In genomic region chr20:32168184-32168910, GRCh38 we compare ENCODE assay signal across 10 cellular contexts. TPM values are rescaled to one million over a fixed set of nuclear protein-coding genes. Genes with fewer than 3 reads are reported as not detected.
DNase-seq lines count a peak whose midpoint lies in the region; ATAC-seq and TF ChIP-seq lines count a peak whose summit lies in the region.
"Had no signal": no experiment of that assay in that cellular context is flagged by ENCODE, and none has a peak within 500 bp of the region (broad histone marks: within the 10 kb centered on the region; RNA-seq: fewer than 3 reads in every experiment).

No MANE protein-coding gene starts in this region.

- H3K4me3 Mint-ChIP-seq in CD8-positive, alpha-beta T cell = no peak overlapping the region
- no peak overlapping the region for H3K4me3 Mint-ChIP-seq in T-helper 17 cell

- H3K27ac ChIP-seq in CD8-positive, alpha-beta T cell (ENCODE audit: low read depth, low read length) = no peak overlapping the region
- no peak overlapping the region; the same call in 1 of the 2 replicates for H3K27ac ChIP-seq in HCT116 (ENCODE audit: low read depth, low read length)

- no TSS peak for BruUV-seq in HCT116 (replicated peaks; lab: Mats Ljungman, UMichigan)

- no peaks in the 10 kb centered on the region for H3K27me3 ChIP-seq in CD8-positive, alpha-beta T cell (ENCODE audit: insufficient read depth, low read length)
- H3K27me3 ChIP-seq in HCT116 (ENCODE audit: insufficient read depth, low read length) = no peaks in the 10 kb centered on the region

- H3K4me1 Mint-ChIP-seq in CD8-positive, alpha-beta T cell (ENCODE audit: low read depth) = no peaks in the 10 kb centered on the region
- H3K4me1 Mint-ChIP-seq in T-helper 17 cell = peaks cover 9% of the 10 kb centered on the region

- POLR2A ChIA-PET in CD8-positive, alpha-beta T cell (lab: Charles Lee) = no interaction called here
- POLR2A ChIA-PET in HCT116 (lab: Charles Lee) = no interaction called here

- H4K20me1 ChIP-seq in HCT116 (ENCODE audit: insufficient read depth) = no peaks in the 10 kb centered on the region

- peak overlapping the region; percentile 18 for H3K27ac Mint-ChIP-seq in CD8-positive, alpha-beta T cell
- peak overlapping the region; percentile 29 for H3K27ac Mint-ChIP-seq in T-helper 17 cell

- H3K36me3 ChIP-seq in CD8-positive, alpha-beta T cell (ENCODE audit: insufficient read depth, low read length) = no peaks in the 10 kb centered on the region
- peaks cover 10 to 14% of the 10 kb centered on the region in 2 experiments for H3K36me3 ChIP-seq in HCT116 (ENCODE audit: control insufficient read depth in 1 of 2, insufficient read depth in 2 of 2, low read length in 2 of 2)

- no peaks in the 10 kb centered on the region for H3K27me3 Mint-ChIP-seq in CD8-positive, alpha-beta T cell (ENCODE audit: low read depth)
- H3K27me3 Mint-ChIP-seq in T-helper 17 cell = no peaks in the 10 kb centered on the region

- no peak overlapping the region for H2AFZ ChIP-seq in HCT116 (ENCODE audit: low read depth, low read length, poor library complexity, severe bottlenecking)

- H3K36me3 Mint-ChIP-seq in CD8-positive, alpha-beta T cell = peaks cover 41% of the 10 kb centered on the region
- peaks cover 3% of the 10 kb centered on the region for H3K36me3 Mint-ChIP-seq in T-helper 17 cell (ENCODE audit: low read depth)

- no peaks in the 10 kb centered on the region for H3K9me2 ChIP-seq in HCT116 (ENCODE audit: insufficient read depth)

- CTCF ChIA-PET in CD8-positive, alpha-beta T cell (lab: Charles Lee) = no interaction called here
- CTCF ChIA-PET in HCT116 (lab: Charles Lee) = no interaction called here

- TF ChIP-seq POLR2A in HCT116 (IDR thresholded peaks at IDR 0.05; ENCODE audit: borderline replicate concordance, extremely low read depth, insufficient read depth, insufficient read length) = no peak

- no peak overlapping the region for H3K4me3 ChIP-seq in CD8-positive, alpha-beta T cell (ENCODE audit: low read depth, low read length)
- no peak overlapping the region for H3K4me3 ChIP-seq in HCT116 (replicated peaks in 1 of 2; ENCODE audit: low read depth in 1 of 2, low read length in 2 of 2)

- no peaks in the 10 kb centered on the region for H3K4me1 ChIP-seq in CD8-positive, alpha-beta T cell (ENCODE audit: insufficient read depth, low read length)
- peaks cover 9% of the 10 kb centered on the region in 2 experiments; a peak in 3 of 4 replicates for H3K4me1 ChIP-seq in HCT116 (ENCODE audit: control insufficient read depth in 1 of 2, insufficient read depth in 2 of 2, low read length in 2 of 2)

- H3K79me2 ChIP-seq in HCT116 (ENCODE audit: insufficient read depth, low read length) = no peaks in the 10 kb centered on the region

- DNase-seq in CD8-positive, alpha-beta T cell = no peak
- DNase-seq in HCT116 (ENCODE audit: low read depth, low spot score) (peak; percentile 3), T-helper 17 cell (no peak), left kidney (ENCODE audit: low read depth, low spot score) (peak; percentile 85), HUDEP-2 (lab: John Stamatoyannopoulos, UW; ENCODE audit: unreplicated experiment in 76 of 76) (no peak)
- DNase-seq in effector CD8-positive, alpha-beta T cell (lab: John Stamatoyannopoulos, UW) = no peak
- no peak for DNase-seq in activated T-cell treated with anti-CD3 and anti-CD28 coated beads, Interleukin-2, amount 50 U/mL, for 1 hour
- DNase-seq: MV-4-11, RPMI8226 had no signal

- H3K4me2 ChIP-seq in HCT116 (ENCODE audit: low read length) = peak overlapping the region; percentile 30

- ATAC-seq in CD8-positive, alpha-beta T cell = no peak
- peak; percentile 64 for ATAC-seq in HCT116
- ATAC-seq in T-helper 17 cell = no peak
- ATAC-seq in GM18909 (IDR thresholded peaks at IDR 0.05; ENCODE audit: poor library complexity, unreplicated experiment) = no peak

- TF ChIP-seq CTCF in CD8-positive, alpha-beta T cell (IDR thresholded peaks at IDR 0.05) = no peak
- no peak for TF ChIP-seq CTCF in HCT116 (IDR thresholded peaks at IDR 0.05 in 2 of 3, conservative IDR thresholded peaks at IDR 0.05 in 1 of 3; ENCODE audit: borderline replicate concordance in 1 of 3, insufficient read depth in 1 of 3, low read depth in 2 of 3, low read length in 2 of 3)

- intact Hi-C loops in CD8-positive, alpha-beta T cell (cut with DNase I, micrococcal nuclease) = no loop called here
- intact Hi-C loops in HCT116 (cut with micrococcal nuclease) = no loop called here

- no peak for TF ChIP-seq RAD21 in HCT116 (IDR thresholded peaks at IDR 0.05; ENCODE audit: low read depth)

- no peaks in the 10 kb centered on the region for H3K9me3 Mint-ChIP-seq in CD8-positive, alpha-beta T cell

- H3K9ac ChIP-seq in HCT116 (ENCODE audit: low read length) = no peak overlapping the region

- H3K9me3 ChIP-seq in CD8-positive, alpha-beta T cell (ENCODE audit: low read length) = no peaks in the 10 kb centered on the region
- H3K9me3 ChIP-seq in HCT116 (ENCODE audit: control insufficient read depth in 1 of 2, insufficient read depth in 1 of 2, low read depth in 1 of 2, low read length in 2 of 2) = no peaks in the 10 kb centered on the region
- H3K9me3 ChIP-seq in T-helper 17 cell (ENCODE audit: control insufficient read depth, low read length, poor library complexity, severe bottlenecking) = no peaks in the 10 kb centered on the region

- RAD21 ChIA-PET in HCT116 (lab: Charles Lee; ENCODE audit: low non-redundant PET in 1 of 2, low total read pairs in 2 of 2, uncharacterized antibody in 2 of 2, unreplicated experiment in 2 of 2) = no interaction called here

TF ChIP-seq in HCT116, 20 proteins besides CTCF, POLR2A, EP300 and RAD21:
- TF ChIP-seq SRF (IDR thresholded peaks at IDR 0.05; ENCODE audit: low read depth) (no peak), SP1 (IDR thresholded peaks at IDR 0.05; ENCODE audit: low read depth) (no peak), CEBPB (IDR thresholded peaks at IDR 0.05; ENCODE audit: low read depth) (no peak), ELF1 (IDR thresholded peaks at IDR 0.05; ENCODE audit: borderline replicate concordance, low read depth) (no peak), ZNF274 (IDR thresholded peaks at IDR 0.05; ENCODE audit: low read depth, low read length) (no peak), EGR1 (IDR thresholded peaks at IDR 0.05; ENCODE audit: low read depth) (no peak)
- TF ChIP-seq, protein P1, sequence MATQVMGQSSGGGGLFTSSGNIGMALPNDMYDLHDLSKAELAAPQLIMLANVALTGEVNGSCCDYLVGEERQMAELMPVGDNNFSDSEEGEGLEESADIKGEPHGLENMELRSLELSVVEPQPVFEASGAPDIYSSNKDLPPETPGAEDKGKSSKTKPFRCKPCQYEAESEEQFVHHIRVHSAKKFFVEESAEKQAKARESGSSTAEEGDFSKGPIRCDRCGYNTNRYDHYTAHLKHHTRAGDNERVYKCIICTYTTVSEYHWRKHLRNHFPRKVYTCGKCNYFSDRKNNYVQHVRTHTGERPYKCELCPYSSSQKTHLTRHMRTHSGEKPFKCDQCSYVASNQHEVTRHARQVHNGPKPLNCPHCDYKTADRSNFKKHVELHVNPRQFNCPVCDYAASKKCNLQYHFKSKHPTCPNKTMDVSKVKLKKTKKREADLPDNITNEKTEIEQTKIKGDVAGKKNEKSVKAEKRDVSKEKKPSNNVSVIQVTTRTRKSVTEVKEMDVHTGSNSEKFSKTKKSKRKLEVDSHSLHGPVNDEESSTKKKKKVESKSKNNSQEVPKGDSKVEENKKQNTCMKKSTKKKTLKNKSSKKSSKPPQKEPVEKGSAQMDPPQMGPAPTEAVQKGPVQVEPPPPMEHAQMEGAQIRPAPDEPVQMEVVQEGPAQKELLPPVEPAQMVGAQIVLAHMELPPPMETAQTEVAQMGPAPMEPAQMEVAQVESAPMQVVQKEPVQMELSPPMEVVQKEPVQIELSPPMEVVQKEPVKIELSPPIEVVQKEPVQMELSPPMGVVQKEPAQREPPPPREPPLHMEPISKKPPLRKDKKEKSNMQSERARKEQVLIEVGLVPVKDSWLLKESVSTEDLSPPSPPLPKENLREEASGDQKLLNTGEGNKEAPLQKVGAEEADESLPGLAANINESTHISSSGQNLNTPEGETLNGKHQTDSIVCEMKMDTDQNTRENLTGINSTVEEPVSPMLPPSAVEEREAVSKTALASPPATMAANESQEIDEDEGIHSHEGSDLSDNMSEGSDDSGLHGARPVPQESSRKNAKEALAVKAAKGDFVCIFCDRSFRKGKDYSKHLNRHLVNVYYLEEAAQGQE (IDR thresholded peaks at IDR 0.05; ENCODE audit: low read depth) = no peak

RNA-seq across cellular contexts. Expression of gene PLAGL2, which starts 39.2 kb away (rescaled TPM):
- 10 to 100 TPM; 15.8 to 16.9 TPM for total RNA-seq in CD8-positive, alpha-beta T cell
- total RNA-seq in HCT116 (2021; ENCODE audit: unreplicated experiment) (18.3 TPM), T-helper 17 cell (10 to 100 TPM; 14.9 to 18.9 TPM)
- 8.5 and 10.3 TPM in 2 replicates for polyA plus RNA-seq in HCT116 (2012)

RNA-seq across cellular contexts. Expression of gene POFUT1, which starts 39.3 kb away (rescaled TPM):
- 1 to 10 TPM; 5.1 to 6.3 TPM for total RNA-seq in CD8-positive, alpha-beta T cell
- total RNA-seq in HCT116 (2021; ENCODE audit: unreplicated experiment) (34.5 TPM), T-helper 17 cell (10 to 100 TPM; 11.1 to 13.6 TPM)
- polyA plus RNA-seq in HCT116 (2012) = 21.1 and 23.5 TPM in 2 replicates

RNA-seq across cellular contexts. Expression of gene TM9SF4, which starts 58.8 kb away (rescaled TPM):
- 10 to 100 TPM; 27.5 to 29.2 TPM for total RNA-seq in CD8-positive, alpha-beta T cell
- total RNA-seq in HCT116 (2021; ENCODE audit: unreplicated experiment) = 51.2 TPM
- 39.6 and 40.1 TPM in 2 replicates for polyA plus RNA-seq in HCT116 (2012)
- 10 to 100 TPM; 41.2 to 42.4 TPM for total RNA-seq in T-helper 17 cell

Comparison
In these comparisons a context has a peak if more than half of its experiments do, and no peak if none do; other contexts are left out.
1. DNase-seq: peak in HCT116 (single experiment) and left kidney (single experiment); none in CD8-positive, alpha-beta T cell (0 of 7), T-helper 17 cell (0 of 3), effector CD8-positive, alpha-beta T cell (single experiment), HUDEP-2 (0 of 76) and activated T-cell treated with anti-CD3 and anti-CD28 coated beads, Interleukin-2, amount 50 U/mL, for 1 hour (single experiment).